Comparison of ENCODE assay signal across 24 cellular contexts in the genomic region with DNA sequence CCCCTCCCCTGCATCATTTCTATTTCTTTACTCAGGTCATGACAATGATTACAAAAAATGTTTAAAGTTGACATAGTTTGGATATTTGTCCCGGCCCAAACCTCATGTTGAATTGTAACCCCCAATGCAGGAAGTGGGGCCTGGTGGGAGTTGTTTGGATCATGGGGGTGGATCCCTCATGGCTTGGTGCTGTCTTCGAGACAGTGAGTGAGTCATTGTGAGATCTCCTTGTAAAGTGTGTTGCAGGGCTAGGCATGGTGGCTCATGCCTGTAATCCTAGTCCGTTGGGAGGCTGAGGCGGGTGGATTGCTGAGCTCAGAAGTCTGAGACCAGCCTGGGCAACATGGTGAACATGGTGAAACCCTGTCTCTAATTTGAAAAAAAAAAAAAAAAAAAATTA.
"Had no signal": no experiment of that assay in that cellular context is flagged by ENCODE, and none has a peak within 500 bp of the region (broad histone marks: within the 10 kb centered on the region; RNA-seq: fewer than 3 reads in every experiment).

No MANE protein-coding gene starts in this region.

- H3K27ac Mint-ChIP-seq: activated CD4-positive, alpha-beta T cell treated with anti-CD3 and anti-CD28 coated beads, Interleukin-2, amount 10 ng/mL, durations not matched to agents 7 days and 5 days; activated CD8-positive, alpha-beta memory T cell treated with anti-CD3 and anti-CD28 coated beads, Interleukin-2, amount 10 ng/mL, durations not matched to agents 7 days and 5 days; activated CD8-positive, alpha-beta T cell treated with anti-CD3 and anti-CD28 coated beads for 36 hours; activated naive CD4-positive, alpha-beta T cell treated with anti-CD3 and anti-CD28 coated beads, Interleukin-2, amount 50 U/mL, for 72 hours; immature natural killer cell; naive thymus-derived CD8-positive, alpha-beta T cell; neural progenitor cell had no signal

- ATAC-seq: activated CD4-positive, CD25-positive, alpha-beta regulatory T cell treated with anti-CD3 and anti-CD28 coated beads, Interleukin-2, amount 50 U/mL, for 24 hours; activated CD8-positive, alpha-beta memory T cell treated with anti-CD3 and anti-CD28 coated beads, Interleukin-2, amount 10 ng/mL, durations not matched to agents 7 days and 5 days; activated CD8-positive, alpha-beta T cell treated with anti-CD3 and anti-CD28 coated beads for 36 hours; activated naive CD4-positive, alpha-beta T cell treated with anti-CD3 and anti-CD28 coated beads, Interleukin-2, amount 50 U/mL, for 72 hours; esophagus mucosa; left lung; naive thymus-derived CD8-positive, alpha-beta T cell had no signal

- H3K4me3 Mint-ChIP-seq: activated CD4-positive, alpha-beta T cell treated with anti-CD3 and anti-CD28 coated beads, Interleukin-2, amount 10 ng/mL, durations not matched to agents 7 days and 5 days; activated CD8-positive, alpha-beta memory T cell treated with anti-CD3 and anti-CD28 coated beads, Interleukin-2, amount 10 ng/mL, durations not matched to agents 7 days and 5 days; activated CD8-positive, alpha-beta T cell treated with anti-CD3 and anti-CD28 coated beads for 36 hours; immature natural killer cell; naive thymus-derived CD8-positive, alpha-beta T cell; neural progenitor cell had no signal

- H3K9me3 Mint-ChIP-seq: activated CD4-positive, alpha-beta T cell treated with anti-CD3 and anti-CD28 coated beads, Interleukin-2, amount 10 ng/mL, durations not matched to agents 7 days and 5 days; activated CD8-positive, alpha-beta T cell treated with anti-CD3 and anti-CD28 coated beads for 36 hours; immature natural killer cell; naive thymus-derived CD8-positive, alpha-beta T cell had no signal

- H3K36me3 Mint-ChIP-seq: activated CD8-positive, alpha-beta memory T cell treated with anti-CD3 and anti-CD28 coated beads, Interleukin-2, amount 10 ng/mL, durations not matched to agents 7 days and 5 days; activated naive CD4-positive, alpha-beta T cell treated with anti-CD3 and anti-CD28 coated beads, Interleukin-2, amount 50 U/mL, for 72 hours; immature natural killer cell; naive thymus-derived CD8-positive, alpha-beta T cell; neural progenitor cell had no signal

- H3K27me3 Mint-ChIP-seq: activated CD4-positive, alpha-beta T cell treated with anti-CD3 and anti-CD28 coated beads, Interleukin-2, amount 10 ng/mL, durations not matched to agents 7 days and 5 days; activated CD8-positive, alpha-beta T cell treated with anti-CD3 and anti-CD28 coated beads for 36 hours; naive thymus-derived CD8-positive, alpha-beta T cell had no signal

- DNase-seq: activated CD4-positive, alpha-beta T cell treated with anti-CD3 and anti-CD28 coated beads, Interleukin-2, amount 10 ng/mL, durations not matched to agents 7 days and 5 days; activated CD8-positive, alpha-beta memory T cell treated with anti-CD3 and anti-CD28 coated beads, Interleukin-2, amount 10 ng/mL, durations not matched to agents 7 days and 5 days; activated CD8-positive, alpha-beta T cell treated with anti-CD3 and anti-CD28 coated beads for 36 hours; activated gamma-delta T cell treated with Interleukin-2 at 50 U/mL for 16 hours; central memory CD4-positive, alpha-beta T cell; effector memory CD4-positive, alpha-beta T cell; glutamatergic neuron; immature natural killer cell; kidney glomerular epithelial cell; left lung; naive thymus-derived CD8-positive, alpha-beta T cell; sigmoid colon; stimulated activated CD4-positive, alpha-beta T cell treated with anti-CD3 and anti-CD28 coated beads, Interleukin-2, amount 100 ng/mL, for 48 hours; stimulated activated CD8-positive, alpha-beta memory T cell treated with anti-CD3 and anti-CD28 coated beads, Interleukin-4, amount 100 ng/mL, for 48 hours; stimulated activated naive CD4-positive, alpha-beta T cell; T-helper 2 cell; testis; upper lobe of left lung had no signal

- H3K4me1 Mint-ChIP-seq: immature natural killer cell, neural progenitor cell had no signal

- H3K4me3 ChIP-seq: hepatocyte, left lung, lung, neural progenitor cell, sigmoid colon, testis, upper lobe of left lung had no signal
